11 cellular contexts compared by ENCODE assay signal in genomic region chr1:1619917-1620361, GRCh38. TPM values are rescaled to one million over a fixed set of nuclear protein-coding genes. Genes with fewer than 3 reads are reported as not detected.
DNase-seq lines count a peak whose midpoint lies in the region; ATAC-seq and TF ChIP-seq lines count a peak whose summit lies in the region.
"Had no signal": no experiment of that assay in that cellular context is flagged by ENCODE, and none has a peak within 500 bp of the region (broad histone marks: within the 10 kb centered on the region; RNA-seq: fewer than 3 reads in every experiment).

No MANE protein-coding gene starts in this region.

- peak; percentile 73 for DNase-seq in Right ventricle myocardium inferior (ENCODE audit: missing footprints)
- no peak for DNase-seq in cardiac septum (ENCODE audit: low spot score)
- peak; percentile 54 for DNase-seq in endothelial cell (ENCODE audit: low spot score)
- DNase-seq in upper lobe of right lung, result no peak
- DNase-seq in dedifferentiated amniotic fluid mesenchymal stem cell (ENCODE audit: extremely low spot score), result no peak
- no peak for DNase-seq in NCI-H748 (lab: John Stamatoyannopoulos, UW; ENCODE audit: unreplicated experiment)
- DNase-seq: Peyer's patch; stimulated activated CD4-positive, alpha-beta T cell treated with anti-CD3 and anti-CD28 coated beads, Interleukin-15, amount 100 ng/mL, for 24 hours; tibial artery had no signal

- peaks cover 11% of the 10 kb centered on the region for H3K4me1 ChIP-seq in upper lobe of right lung

- no peaks in the 10 kb centered on the region for H3K27me3 ChIP-seq in upper lobe of right lung
- H3K27me3 ChIP-seq: BLaER1, Peyer's patch, tibial artery had no signal

- H3K4me3 Mint-ChIP-seq in endothelial cell (ENCODE audit: unreplicated experiment), result no peak overlapping the region

- TF ChIP-seq CTCF in endothelial cell (IDR thresholded peaks at IDR 0.05; ENCODE audit: unreplicated experiment), result no peak
- TF ChIP-seq CTCF in upper lobe of right lung (IDR thresholded peaks at IDR 0.05), result peak; percentile 21

- no peaks in the 10 kb centered on the region for H3K9me3 ChIP-seq in upper lobe of right lung
- H3K9me3 ChIP-seq: BLaER1, Peyer's patch, tibial artery had no signal

- no peak overlapping the region for H3K27ac ChIP-seq in upper lobe of right lung
- H3K27ac ChIP-seq: BLaER1, Peyer's patch, tibial artery had no signal

- no peak overlapping the region for H3K4me3 ChIP-seq in upper lobe of right lung
- H3K4me3 ChIP-seq: BLaER1, Peyer's patch, tibial artery had no signal

- peaks cover 9% of the 10 kb centered on the region for H3K27me3 Mint-ChIP-seq in endothelial cell (ENCODE audit: unreplicated experiment)

- peaks cover 10% of the 10 kb centered on the region for H3K4me1 Mint-ChIP-seq in endothelial cell (ENCODE audit: unreplicated experiment)

- peaks cover 13% of the 10 kb centered on the region for H3K36me3 Mint-ChIP-seq in endothelial cell (ENCODE audit: low read depth, unreplicated experiment)

- no peaks in the 10 kb centered on the region for H3K9me3 Mint-ChIP-seq in endothelial cell (ENCODE audit: unreplicated experiment)

- H3K27ac Mint-ChIP-seq in endothelial cell (ENCODE audit: unreplicated experiment), result no peak overlapping the region

- peak; percentile 14 for ATAC-seq in Right ventricle myocardium inferior
- ATAC-seq in upper lobe of right lung, result no peak

- H3K36me3 ChIP-seq in upper lobe of right lung, result peaks cover 15% of the 10 kb centered on the region

- intact Hi-C loops in Right ventricle myocardium inferior (cut with DNase I), result no loop called here
- intact Hi-C loops in cardiac septum (cut with DNase I), result no loop called here
- intact Hi-C loops in upper lobe of right lung (cut with DNase I), result no loop called here

RNA-seq across cellular contexts. Expression of gene MIB2, which starts 4.6 kb away (rescaled TPM):
- total RNA-seq in Right ventricle myocardium inferior (103 TPM), cardiac septum (82.4 TPM), endothelial cell (ENCODE audit: unreplicated experiment) (84.4 TPM), upper lobe of right lung (88.7 TPM)

RNA-seq across cellular contexts. Expression of gene MMP23B, which starts 12.0 kb away (rescaled TPM):
- total RNA-seq in Right ventricle myocardium inferior (36.2 TPM), cardiac septum (60.2 TPM), endothelial cell (ENCODE audit: unreplicated experiment) (26.7 TPM), upper lobe of right lung (40.3 TPM)
- total RNA-seq: M059J had no signal

RNA-seq across cellular contexts. Expression of gene FNDC10, which starts 20.0 kb away (rescaled TPM):
- total RNA-seq in Right ventricle myocardium inferior (3.0 TPM), cardiac septum (1.7 TPM), endothelial cell (ENCODE audit: unreplicated experiment) (11.6 TPM), upper lobe of right lung (7.4 TPM)

RNA-seq across cellular contexts. Expression of gene CDK11B, which starts 38.9 kb away (rescaled TPM):
- 24.0 TPM for total RNA-seq in Right ventricle myocardium inferior
- 30.4 TPM for total RNA-seq in cardiac septum
- total RNA-seq in endothelial cell (ENCODE audit: unreplicated experiment), result 71.0 TPM
- 24.8 TPM for total RNA-seq in upper lobe of right lung

RNA-seq across cellular contexts. Expression of gene SSU72, which starts 45.3 kb away (rescaled TPM):
- total RNA-seq in Right ventricle myocardium inferior (116 TPM), cardiac septum (90.7 TPM), endothelial cell (ENCODE audit: unreplicated experiment) (114 TPM), upper lobe of right lung (125 TPM)

Comparison
In these comparisons a context has a peak if more than half of its experiments do, and no peak if none do; other contexts are left out.
1. DNase-seq: peak in Right ventricle myocardium inferior (single experiment) and endothelial cell (single experiment); none in cardiac septum (single experiment), upper lobe of right lung (single experiment), dedifferentiated amniotic fluid mesenchymal stem cell (single experiment) and NCI-H748 (single experiment).